Comparison of ENCODE assay signal across 25 cellular contexts in genomic region chr14:91271639-91272038, GRCh38.
"Had no signal": no experiment of that assay in that cellular context is flagged by ENCODE, and none has a peak within 500 bp of the region (broad histone marks: within the 10 kb centered on the region; RNA-seq: fewer than 3 reads in every experiment).

No MANE protein-coding gene starts in this region.

- H3K27ac Mint-ChIP-seq: nephron; stimulated activated memory B cell treated with anti-CD40 and anti-IgM and Interleukin-4, amounts not matched to agents 10 μg/mL and 1 μg/mL and 100 μg/mL, for 72 hours; T-cell had no signal

- ATAC-seq: activated CD4-positive, CD25-positive, alpha-beta regulatory T cell treated with anti-CD3 and anti-CD28 coated beads, Interleukin-2, amount 50 U/mL, for 24 hours; activated naive CD8-positive, alpha-beta T cell treated with anti-CD3 and anti-CD28 coated beads, Interleukin-2, amount 50 U/mL, for 24 hours; pancreas had no signal

- H3K9me3 Mint-ChIP-seq: activated naive CD8-positive, alpha-beta T cell treated with anti-CD3 and anti-CD28 coated beads, Interleukin-2, amount 50 U/mL, for 24 hours; nephron; stimulated activated memory B cell treated with anti-CD40 and anti-IgM and Interleukin-4, amounts not matched to agents 10 μg/mL and 1 μg/mL and 100 μg/mL, for 72 hours; T-cell; T-helper 2 cell treated with Interferon-gamma antibody and Interleukin-4, amounts not matched to agents 5 μg/mL and 100 μg/mL, for 36 hours had no signal

- DNase-seq: activated CD4-positive, alpha-beta T cell treated with anti-CD3 and anti-CD28 coated beads for 48 hours; activated CD4-positive, alpha-beta T cell treated with anti-CD3 and anti-CD28 coated beads, Interleukin-2, amount 50 U/mL, for 48 hours; activated CD8-positive, alpha-beta memory T cell treated with anti-CD3 and anti-CD28 coated beads for 24 hours; activated gamma-delta T cell; activated naive CD4-positive, alpha-beta T cell treated with anti-CD3 and anti-CD28 coated beads, Interleukin-2, amount 50 U/mL, for 16 hours; activated naive CD8-positive, alpha-beta T cell treated with anti-CD3 and anti-CD28 coated beads, Interleukin-2, amount 50 U/mL, for 24 hours; activated T-cell treated with anti-CD3 and anti-CD28 coated beads, Interleukin-2, amount 50 U/mL, for 1 hour; amygdala; esophagus squamous epithelium; kidney glomerular epithelial cell; left lung; lower lobe of right lung; mesenchymal stem cell; retina; sigmoid colon; small intestine; stimulated activated CD4-positive, alpha-beta T cell treated with anti-CD3 and anti-CD28 coated beads, Interleukin-4, amount 100 ng/mL, for 24 hours; T-cell; tibial artery; upper lobe of right lung had no signal

- H3K27me3 Mint-ChIP-seq: activated naive CD8-positive, alpha-beta T cell treated with anti-CD3 and anti-CD28 coated beads, Interleukin-2, amount 50 U/mL, for 24 hours; stimulated activated memory B cell treated with anti-CD40 and anti-IgM and Interleukin-4, amounts not matched to agents 10 μg/mL and 1 μg/mL and 100 μg/mL, for 72 hours; T-cell had no signal

- H3K4me3 Mint-ChIP-seq: activated naive CD8-positive, alpha-beta T cell treated with anti-CD3 and anti-CD28 coated beads, Interleukin-2, amount 50 U/mL, for 24 hours; nephron; stimulated activated memory B cell treated with anti-CD40 and anti-IgM and Interleukin-4, amounts not matched to agents 10 μg/mL and 1 μg/mL and 100 μg/mL, for 72 hours; T-cell; T-helper 2 cell treated with Interferon-gamma antibody and Interleukin-4, amounts not matched to agents 5 μg/mL and 100 μg/mL, for 36 hours had no signal
